Comparison of ENCODE assay signal across 1 cellular context in the genomic region with DNA sequence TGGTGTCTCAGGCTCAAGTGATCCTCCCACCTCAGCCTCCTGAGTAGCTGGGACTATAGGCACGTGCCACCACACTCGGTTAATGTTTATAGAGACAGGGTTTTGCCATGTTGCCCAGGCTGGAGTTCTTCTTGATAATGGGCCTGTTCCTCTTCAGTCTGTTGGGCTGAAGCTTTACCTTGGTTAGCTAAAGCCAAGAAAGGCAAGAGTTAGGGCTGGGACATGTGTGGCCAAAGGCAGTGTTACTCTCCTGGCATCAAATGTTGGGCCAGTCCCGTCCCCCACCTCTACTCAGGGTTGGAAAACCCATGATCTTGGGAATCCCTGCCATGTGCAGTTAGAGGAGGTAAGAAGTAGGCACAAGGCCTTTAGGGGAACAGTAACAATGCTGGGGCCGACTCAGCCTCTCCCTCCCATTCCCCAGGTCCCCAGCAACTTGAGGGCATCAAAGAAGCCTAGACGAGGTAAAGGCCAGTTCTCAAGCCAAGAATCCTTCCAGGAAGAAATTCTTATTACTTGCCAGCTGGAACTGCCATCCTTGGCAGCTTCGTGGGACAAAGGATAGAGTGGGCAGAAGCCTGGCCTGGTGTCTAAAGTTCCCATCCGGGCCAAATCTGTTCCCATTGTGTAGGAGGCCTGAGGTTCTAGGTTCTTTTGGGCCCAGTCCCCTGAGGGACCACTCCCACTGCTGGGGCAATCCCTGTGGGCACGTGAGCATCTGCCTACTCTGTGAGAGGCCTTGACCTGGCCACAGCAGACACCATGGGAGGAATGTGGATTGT.
TF ChIP-seq lines count a peak whose summit lies in the region.

No MANE protein-coding gene starts in this region.

TF ChIP-seq in K562, 482 proteins besides CTCF, POLR2A, EP300 and RAD21 (continued from another document and continues in another):
- TF ChIP-seq, protein P1, sequence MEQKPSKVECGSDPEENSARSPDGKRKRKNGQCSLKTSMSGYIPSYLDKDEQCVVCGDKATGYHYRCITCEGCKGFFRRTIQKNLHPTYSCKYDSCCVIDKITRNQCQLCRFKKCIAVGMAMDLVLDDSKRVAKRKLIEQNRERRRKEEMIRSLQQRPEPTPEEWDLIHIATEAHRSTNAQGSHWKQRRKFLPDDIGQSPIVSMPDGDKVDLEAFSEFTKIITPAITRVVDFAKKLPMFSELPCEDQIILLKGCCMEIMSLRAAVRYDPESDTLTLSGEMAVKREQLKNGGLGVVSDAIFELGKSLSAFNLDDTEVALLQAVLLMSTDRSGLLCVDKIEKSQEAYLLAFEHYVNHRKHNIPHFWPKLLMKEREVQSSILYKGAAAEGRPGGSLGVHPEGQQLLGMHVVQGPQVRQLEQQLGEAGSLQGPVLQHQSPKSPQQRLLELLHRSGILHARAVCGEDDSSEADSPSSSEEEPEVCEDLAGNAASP (IDR thresholded peaks at IDR 0.05), result no peak
- TF ChIP-seq U2AF1 (optimal IDR thresholded peaks at IDR 0.05; ENCODE audit: low read depth, low read length) (no peak), SMAD1 (IDR thresholded peaks at IDR 0.05; ENCODE audit: low read depth, low read length, partially characterized antibody) (peak; percentile 88), PHTF2 (CRISPR knock-in tag; IDR thresholded peaks at IDR 0.05) (no peak), ZNF551 (CRISPR knock-in tag; IDR thresholded peaks at IDR 0.05) (peak; percentile 85), ZNF695 (CRISPR knock-in tag; IDR thresholded peaks at IDR 0.05) (peak; percentile 82; the same call in 1 of the 2 replicates), AFF4 (CRISPR knock-in tag; IDR thresholded peaks at IDR 0.05) (0 out of 2 replicates have a peak, but pooled peaks have one; percentile 76), KAT8 (IDR thresholded peaks at IDR 0.05; ENCODE audit: low read depth) (no peak), ZNF395 (CRISPR knock-in tag; IDR thresholded peaks at IDR 0.05) (0 out of 2 replicates have a peak, but pooled peaks have one; percentile 33), ZNF408 (CRISPR knock-in tag; IDR thresholded peaks at IDR 0.05; ENCODE audit: low read depth) (no peak), TEAD1 (CRISPR knock-in tag; IDR thresholded peaks at IDR 0.05) (peak in 1 of 2 experiments; percentile 81; a peak in 3 of 4 replicates), NR4A1 (CRISPR knock-in tag; IDR thresholded peaks at IDR 0.05) (no peak), NR4A1 (tag; IDR thresholded peaks at IDR 0.05) (no peak), KDM5B (IDR thresholded peaks at IDR 0.05; ENCODE audit: insufficient replicate concordance, low read depth, low read length) (peak; percentile 97), MCM5 (IDR thresholded peaks at IDR 0.05; ENCODE audit: low read depth) (no peak), ZNF174 (CRISPR knock-in tag; IDR thresholded peaks at IDR 0.05) (no peak), HSF4 (CRISPR knock-in tag; IDR thresholded peaks at IDR 0.05; ENCODE audit: borderline replicate concordance) (no peak), KLF1 (tag; IDR thresholded peaks at IDR 0.05) (no peak), FOXJ2 (tag; IDR thresholded peaks at IDR 0.05) (peak; percentile 55; the same call in 1 of the 2 replicates), GATA2 (CRISPR knock-in tag; IDR thresholded peaks at IDR 0.05) (no peak), NCOA4 (IDR thresholded peaks at IDR 0.05; ENCODE audit: partially characterized antibody) (no peak), ZNF239 (CRISPR knock-in tag; IDR thresholded peaks at IDR 0.05) (no peak), ID3 (CRISPR knock-in tag; IDR thresholded peaks at IDR 0.05) (no peak), ID3 (tag; IDR thresholded peaks at IDR 0.05) (peak; percentile 70; the same call in 1 of the 2 replicates), ZNF354B (CRISPR knock-in tag; IDR thresholded peaks at IDR 0.05) (no peak), BHLHE40 (IDR thresholded peaks at IDR 0.05; ENCODE audit: low read length) (peak; percentile 90), CLOCK (CRISPR knock-in tag; IDR thresholded peaks at IDR 0.05; ENCODE audit: borderline replicate concordance) (no peak), SAFB2 (IDR thresholded peaks at IDR 0.05; ENCODE audit: borderline replicate concordance, low read depth, low read length, severe bottlenecking) (no peak), TCF7L2 (IDR thresholded peaks at IDR 0.05; ENCODE audit: low read depth, low read length) (no peak), ZNF23 (CRISPR knock-in tag; IDR thresholded peaks at IDR 0.05) (no peak), XRCC3 (IDR thresholded peaks at IDR 0.05) (no peak), ILK (tag; IDR thresholded peaks at IDR 0.05; ENCODE audit: borderline replicate concordance, low read depth) (no peak)
- TF ChIP-seq, protein P2, sequence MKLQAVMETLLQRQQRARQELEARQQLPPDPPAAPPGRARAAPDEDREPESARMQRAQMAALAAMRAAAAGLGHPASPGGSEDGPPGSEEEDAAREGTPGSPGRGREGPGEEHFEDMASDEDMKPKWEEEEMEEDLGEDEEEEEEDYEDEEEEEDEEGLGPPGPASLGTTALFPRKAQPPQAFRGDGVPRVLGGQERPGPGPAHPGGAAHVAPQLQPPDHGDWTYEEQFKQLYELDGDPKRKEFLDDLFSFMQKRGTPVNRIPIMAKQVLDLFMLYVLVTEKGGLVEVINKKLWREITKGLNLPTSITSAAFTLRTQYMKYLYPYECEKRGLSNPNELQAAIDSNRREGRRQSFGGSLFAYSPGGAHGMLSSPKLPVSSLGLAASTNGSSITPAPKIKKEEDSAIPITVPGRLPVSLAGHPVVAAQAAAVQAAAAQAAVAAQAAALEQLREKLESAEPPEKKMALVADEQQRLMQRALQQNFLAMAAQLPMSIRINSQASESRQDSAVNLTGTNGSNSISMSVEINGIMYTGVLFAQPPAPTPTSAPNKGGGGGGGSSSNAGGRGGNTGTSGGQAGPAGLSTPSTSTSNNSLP (IDR thresholded peaks at IDR 0.05; ENCODE audit: borderline replicate concordance, low read depth, low read length), result no peak
- TF ChIP-seq, protein P3, sequence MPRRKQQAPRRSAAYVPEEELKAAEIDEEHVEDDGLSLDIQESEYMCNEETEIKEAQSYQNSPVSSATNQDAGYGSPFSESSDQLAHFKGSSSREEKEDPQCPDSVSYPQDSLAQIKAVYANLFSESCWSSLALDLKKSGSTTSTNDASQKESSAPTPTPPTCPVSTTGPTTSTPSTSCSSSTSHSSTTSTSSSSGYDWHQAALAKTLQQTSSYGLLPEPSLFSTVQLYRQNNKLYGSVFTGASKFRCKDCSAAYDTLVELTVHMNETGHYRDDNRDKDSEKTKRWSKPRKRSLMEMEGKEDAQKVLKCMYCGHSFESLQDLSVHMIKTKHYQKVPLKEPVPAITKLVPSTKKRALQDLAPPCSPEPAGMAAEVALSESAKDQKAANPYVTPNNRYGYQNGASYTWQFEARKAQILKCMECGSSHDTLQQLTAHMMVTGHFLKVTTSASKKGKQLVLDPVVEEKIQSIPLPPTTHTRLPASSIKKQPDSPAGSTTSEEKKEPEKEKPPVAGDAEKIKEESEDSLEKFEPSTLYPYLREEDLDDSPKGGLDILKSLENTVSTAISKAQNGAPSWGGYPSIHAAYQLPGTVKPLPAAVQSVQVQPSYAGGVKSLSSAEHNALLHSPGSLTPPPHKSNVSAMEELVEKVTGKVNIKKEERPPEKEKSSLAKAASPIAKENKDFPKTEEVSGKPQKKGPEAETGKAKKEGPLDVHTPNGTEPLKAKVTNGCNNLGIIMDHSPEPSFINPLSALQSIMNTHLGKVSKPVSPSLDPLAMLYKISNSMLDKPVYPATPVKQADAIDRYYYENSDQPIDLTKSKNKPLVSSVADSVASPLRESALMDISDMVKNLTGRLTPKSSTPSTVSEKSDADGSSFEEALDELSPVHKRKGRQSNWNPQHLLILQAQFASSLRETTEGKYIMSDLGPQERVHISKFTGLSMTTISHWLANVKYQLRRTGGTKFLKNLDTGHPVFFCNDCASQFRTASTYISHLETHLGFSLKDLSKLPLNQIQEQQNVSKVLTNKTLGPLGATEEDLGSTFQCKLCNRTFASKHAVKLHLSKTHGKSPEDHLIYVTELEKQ (CRISPR knock-in tag; IDR thresholded peaks at IDR 0.05), result no peak
- TF ChIP-seq, protein P4, sequence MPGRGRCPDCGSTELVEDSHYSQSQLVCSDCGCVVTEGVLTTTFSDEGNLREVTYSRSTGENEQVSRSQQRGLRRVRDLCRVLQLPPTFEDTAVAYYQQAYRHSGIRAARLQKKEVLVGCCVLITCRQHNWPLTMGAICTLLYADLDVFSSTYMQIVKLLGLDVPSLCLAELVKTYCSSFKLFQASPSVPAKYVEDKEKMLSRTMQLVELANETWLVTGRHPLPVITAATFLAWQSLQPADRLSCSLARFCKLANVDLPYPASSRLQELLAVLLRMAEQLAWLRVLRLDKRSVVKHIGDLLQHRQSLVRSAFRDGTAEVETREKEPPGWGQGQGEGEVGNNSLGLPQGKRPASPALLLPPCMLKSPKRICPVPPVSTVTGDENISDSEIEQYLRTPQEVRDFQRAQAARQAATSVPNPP (IDR thresholded peaks at IDR 0.05; ENCODE audit: borderline replicate concordance, insufficient read depth, insufficient read length), result no peak
- TF ChIP-seq, protein P5, sequence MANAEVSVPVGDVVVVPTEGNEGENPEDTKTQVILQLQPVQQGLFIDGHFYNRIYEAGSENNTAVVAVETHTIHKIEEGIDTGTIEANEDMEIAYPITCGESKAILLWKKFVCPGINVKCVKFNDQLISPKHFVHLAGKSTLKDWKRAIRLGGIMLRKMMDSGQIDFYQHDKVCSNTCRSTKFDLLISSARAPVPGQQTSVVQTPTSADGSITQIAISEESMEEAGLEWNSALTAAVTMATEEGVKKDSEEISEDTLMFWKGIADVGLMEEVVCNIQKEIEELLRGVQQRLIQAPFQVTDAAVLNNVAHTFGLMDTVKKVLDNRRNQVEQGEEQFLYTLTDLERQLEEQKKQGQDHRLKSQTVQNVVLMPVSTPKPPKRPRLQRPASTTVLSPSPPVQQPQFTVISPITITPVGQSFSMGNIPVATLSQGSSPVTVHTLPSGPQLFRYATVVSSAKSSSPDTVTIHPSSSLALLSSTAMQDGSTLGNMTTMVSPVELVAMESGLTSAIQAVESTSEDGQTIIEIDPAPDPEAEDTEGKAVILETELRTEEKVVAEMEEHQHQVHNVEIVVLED (CRISPR knock-in tag; IDR thresholded peaks at IDR 0.05), result no peak
- TF ChIP-seq, protein P6, sequence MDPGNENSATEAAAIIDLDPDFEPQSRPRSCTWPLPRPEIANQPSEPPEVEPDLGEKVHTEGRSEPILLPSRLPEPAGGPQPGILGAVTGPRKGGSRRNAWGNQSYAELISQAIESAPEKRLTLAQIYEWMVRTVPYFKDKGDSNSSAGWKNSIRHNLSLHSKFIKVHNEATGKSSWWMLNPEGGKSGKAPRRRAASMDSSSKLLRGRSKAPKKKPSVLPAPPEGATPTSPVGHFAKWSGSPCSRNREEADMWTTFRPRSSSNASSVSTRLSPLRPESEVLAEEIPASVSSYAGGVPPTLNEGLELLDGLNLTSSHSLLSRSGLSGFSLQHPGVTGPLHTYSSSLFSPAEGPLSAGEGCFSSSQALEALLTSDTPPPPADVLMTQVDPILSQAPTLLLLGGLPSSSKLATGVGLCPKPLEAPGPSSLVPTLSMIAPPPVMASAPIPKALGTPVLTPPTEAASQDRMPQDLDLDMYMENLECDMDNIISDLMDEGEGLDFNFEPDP (CRISPR knock-in tag; IDR thresholded peaks at IDR 0.05), result peak; percentile 89
